ENCODE assay signal across 15 cellular contexts in genomic region chr1:240308061-240308460, GRCh38.
DNase-seq lines count a peak whose midpoint lies in the region; FAIRE-seq and TF ChIP-seq lines count a peak whose summit lies in the region.
"Had no signal": no experiment of that assay in that cellular context is flagged by ENCODE, and none has a peak within 500 bp of the region (broad histone marks: within the 10 kb centered on the region; RNA-seq: fewer than 3 reads in every experiment).

No MANE protein-coding gene starts in this region.

- no peaks in the 10 kb centered on the region for H3K79me2 ChIP-seq in MM.1S (ENCODE audit: low read length)
- no peaks in the 10 kb centered on the region for H3K79me2 ChIP-seq in hepatocyte

- no peak for TF ChIP-seq POLR2A in GM12891 (IDR thresholded peaks at IDR 0.05; ENCODE audit: low read depth, low read length)

- no peak for DNase-seq in D721Med (ENCODE audit: insufficient read length, low spot score)
- no peak for DNase-seq in MM.1S
- no peak for DNase-seq in hepatocyte (ENCODE audit: low spot score)
- DNase-seq in GM12891 (ENCODE audit: insufficient read length, low spot score) = no peak
- no peak for DNase-seq in activated gamma-delta T cell (lab: John Stamatoyannopoulos, UW)
- DNase-seq in midbrain (lab: John Stamatoyannopoulos, UW) = no peak
- DNase-seq: Calu3; CD4-positive, alpha-beta memory T cell; DMS79 treated with DMSO at 0.1 percent for 48 hours; NCI-H1092; NCI-H2227 treated with DMSO at 0.1 percent for 48 hours; NCI-H524; RPMI8226; SIG-M5 had no signal

- H3K27ac ChIP-seq in MM.1S (ENCODE audit: low read length) (no peak overlapping the region), hepatocyte (no peak overlapping the region)

- no peak overlapping the region for H2AFZ ChIP-seq in MM.1S (ENCODE audit: low read length)
- H2AFZ ChIP-seq in hepatocyte = peak overlapping the region; percentile 25

- FAIRE-seq in D721Med (lab: Jason Lieb, UNC) (peak; percentile 86), GM12891 (lab: Jason Lieb, UNC) (no peak)

- H4K20me1 ChIP-seq in MM.1S (ENCODE audit: insufficient read depth, low read length) (no peaks in the 10 kb centered on the region), hepatocyte (ENCODE audit: insufficient read depth, poor library complexity, severe bottlenecking) (no peaks in the 10 kb centered on the region)

- H3K9me2 ChIP-seq in MM.1S (replicated peaks; ENCODE audit: insufficient read depth, low read length) (no peaks in the 10 kb centered on the region), hepatocyte (replicated peaks; ENCODE audit: insufficient read depth) (no peaks in the 10 kb centered on the region)

- H3K36me3 ChIP-seq in MM.1S (replicated peaks; ENCODE audit: insufficient read depth, low read length) (no peaks in the 10 kb centered on the region), hepatocyte (replicated peaks; ENCODE audit: insufficient read depth, low read depth) (no peaks in the 10 kb centered on the region), skeletal muscle satellite cell (ENCODE audit: insufficient read depth, low read length) (peaks cover 6% of the 10 kb centered on the region)

- no peak overlapping the region for H3K4me3 ChIP-seq in MM.1S (ENCODE audit: low read length)
- H3K4me3 ChIP-seq in hepatocyte = no peak overlapping the region
- peak overlapping the region; percentile 12 for H3K4me3 ChIP-seq in skeletal muscle satellite cell (ENCODE audit: low read length)

- 67% methylated on average over 2 of the region's 2 CpGs for WGBS in hepatocyte (ENCODE audit: low lambda C conversion rate, missing lambda C conversion rate)

- H3K27me3 ChIP-seq in MM.1S (replicated peaks; ENCODE audit: insufficient read depth, low read length) (no peaks in the 10 kb centered on the region), hepatocyte (no peaks in the 10 kb centered on the region), skeletal muscle satellite cell (ENCODE audit: control insufficient read depth, insufficient read depth, low read length) (no peaks in the 10 kb centered on the region)

- H3K4me2 ChIP-seq in MM.1S (ENCODE audit: low read depth, low read length) = peak overlapping the region; percentile 16; the same call in 1 of the 2 replicates
- no peak overlapping the region for H3K4me2 ChIP-seq in hepatocyte
- peak overlapping the region; percentile 60 for H3K4me2 ChIP-seq in skeletal muscle satellite cell (ENCODE audit: low read length)

- H3K9ac ChIP-seq in MM.1S (ENCODE audit: low read length) = no peak overlapping the region
- peak overlapping the region; percentile 72 for H3K9ac ChIP-seq in skeletal muscle satellite cell (ENCODE audit: low read depth, low read length)

- H3F3A ChIP-seq in MM.1S (ENCODE audit: insufficient read depth, low read length) = no peaks in the 10 kb centered on the region

- H3K4me1 ChIP-seq in MM.1S (ENCODE audit: low read length) (no peaks in the 10 kb centered on the region), hepatocyte (ENCODE audit: insufficient read depth) (no peaks in the 10 kb centered on the region), skeletal muscle satellite cell (ENCODE audit: control insufficient read depth, insufficient read depth, low read length) (peaks cover 68% of the 10 kb centered on the region)

- H3K9me3 ChIP-seq in MM.1S (replicated peaks; ENCODE audit: insufficient read depth, low read length) (no peaks in the 10 kb centered on the region), hepatocyte (ENCODE audit: low read depth) (no peaks in the 10 kb centered on the region), skeletal muscle satellite cell (replicated peaks; ENCODE audit: low read length) (peaks cover 1% of the 10 kb centered on the region)

- no peak for TF ChIP-seq CTCF in D721Med (IDR thresholded peaks at IDR 0.05; ENCODE audit: insufficient read depth, missing control alignments)
- TF ChIP-seq CTCF in MM.1S (IDR thresholded peaks at IDR 0.05; ENCODE audit: low read length) = no peak
- TF ChIP-seq CTCF in hepatocyte (IDR thresholded peaks at IDR 0.05; ENCODE audit: poor library complexity) = no peak

TF ChIP-seq in GM12891, 5 proteins besides CTCF, POLR2A, EP300 and RAD21:
- no peak for TF ChIP-seq POLR2AphosphoS5 (IDR thresholded peaks at IDR 0.05; ENCODE audit: low read depth, low read length)
- TF ChIP-seq SPI1 (IDR thresholded peaks at IDR 0.05; ENCODE audit: low read depth, low read length) = no peak
- no peak for TF ChIP-seq POU2F2 (IDR thresholded peaks at IDR 0.05; ENCODE audit: low read depth, low read length)
- no peak for TF ChIP-seq PAX5 (IDR thresholded peaks at IDR 0.05; ENCODE audit: insufficient read depth, low read length, severe bottlenecking)
- no peak for TF ChIP-seq TAF1 (IDR thresholded peaks at IDR 0.05; ENCODE audit: low read depth, low read length)
